ENCODE assay signal across 14 cellular contexts in the genomic region with DNA sequence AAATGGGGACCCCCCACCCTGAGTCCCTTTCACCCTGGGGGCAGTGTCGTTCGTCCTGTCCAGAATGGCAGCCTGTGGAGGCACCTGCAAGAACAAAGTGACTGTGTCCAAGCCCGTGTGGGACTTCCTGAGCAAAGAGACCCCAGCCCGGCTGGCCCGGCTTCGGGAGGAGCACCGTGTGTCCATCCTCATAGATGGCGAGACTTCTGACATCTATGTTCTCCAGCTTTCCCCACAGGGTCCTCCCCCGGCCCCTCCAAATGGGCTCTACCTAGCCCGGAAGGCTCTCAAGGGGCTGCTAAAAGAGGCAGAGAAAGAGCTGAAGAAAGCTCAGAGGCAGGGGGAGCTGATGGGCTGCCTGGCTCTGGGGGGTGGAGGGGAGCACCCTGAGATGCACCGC. TPM values are rescaled to one million over a fixed set of nuclear protein-coding genes. Genes with fewer than 3 reads are reported as not detected.
A peak's percentile ranks its signal among the peaks of the same experiment; 100 is the strongest.
DNase-seq lines count a peak whose midpoint lies in the region; ATAC-seq and TF ChIP-seq lines count a peak whose summit lies in the region.
"Had no signal": no experiment of that assay in that cellular context is flagged by ENCODE, and none has a peak within 500 bp of the region (broad histone marks: within the 10 kb centered on the region; RNA-seq: fewer than 3 reads in every experiment).

No MANE protein-coding gene starts in this region.

- TF ChIP-seq POLR2A in gastroesophageal sphincter (IDR thresholded peaks at IDR 0.05): no peak

- CTCF ChIA-PET in CD4-positive, alpha-beta T cell (lab: Charles Lee): interaction anchor here (2.0 to 3.9 kb wide), 2 partner anchors 13 to 23 kb away, joined by 6 to 15 read pairs; no protein-coding TSS in a partner anchor

- DNase-seq in CD4-positive, alpha-beta T cell: no peak
- peak; percentile 19 for DNase-seq in H7
- DNase-seq in progenitor cell of endocrine pancreas (ENCODE audit: low spot score, unreplicated experiment): no peak
- no peak for DNase-seq in stimulated activated CD4-positive, alpha-beta T cell treated with anti-CD3 and anti-CD28 coated beads, Interleukin-15, amount 100 ng/mL, for 24 hours
- DNase-seq: GF-D8, NCI-H1092 treated with DMSO at 0.1 percent for 48 hours, NCI-H1694, NCI-H69, PC-9 had no signal

- ATAC-seq in CD4-positive, alpha-beta T cell (ENCODE audit: poor library complexity): no peak
- no peak for ATAC-seq in gastroesophageal sphincter
- no peak for ATAC-seq in HG03442 (IDR thresholded peaks at IDR 0.05; ENCODE audit: unreplicated experiment)
- ATAC-seq in HG02678 (IDR thresholded peaks at IDR 0.05; ENCODE audit: unreplicated experiment): no peak

- H3K4me3 ChIP-seq in H7 (ENCODE audit: insufficient read depth, low read depth, low read length) (no peak overlapping the region), gastroesophageal sphincter (no peak overlapping the region)
- H3K4me3 ChIP-seq: PC-9 had no signal

- intact Hi-C loops in CD4-positive, alpha-beta T cell (cut with DNase I, micrococcal nuclease): no loop called here

- POLR2A ChIA-PET in CD4-positive, alpha-beta T cell (lab: Charles Lee): no interaction called here

- no peak overlapping the region for H3K27ac Mint-ChIP-seq in CD4-positive, alpha-beta T cell
- no peak overlapping the region for H3K27ac Mint-ChIP-seq in progenitor cell of endocrine pancreas
- H3K27ac Mint-ChIP-seq: B cell had no signal

- no peak overlapping the region for H3K27ac ChIP-seq in CD4-positive, alpha-beta T cell (ENCODE audit: low read depth, low read length)
- H3K27ac ChIP-seq in gastroesophageal sphincter: peak overlapping the region in 3 of 4 donors; percentile 96 to 99 (median 99)
- H3K27ac ChIP-seq: KMS-11, PC-9 had no signal

- peaks cover 8% of the 10 kb centered on the region for H3K27me3 Mint-ChIP-seq in CD4-positive, alpha-beta T cell
- peaks cover 23% of the 10 kb centered on the region for H3K27me3 Mint-ChIP-seq in progenitor cell of endocrine pancreas

- peak overlapping the region; percentile 76 for H3K4me3 Mint-ChIP-seq in CD4-positive, alpha-beta T cell
- H3K4me3 Mint-ChIP-seq in progenitor cell of endocrine pancreas (ENCODE audit: low read depth): peak overlapping the region; percentile 31
- H3K4me3 Mint-ChIP-seq: B cell had no signal

- peaks cover 41% of the 10 kb centered on the region for H3K4me1 Mint-ChIP-seq in CD4-positive, alpha-beta T cell (ENCODE audit: low read depth)
- peaks cover 19% of the 10 kb centered on the region for H3K4me1 Mint-ChIP-seq in progenitor cell of endocrine pancreas (ENCODE audit: low read depth)

- H3K4me1 ChIP-seq in gastroesophageal sphincter: peaks cover 0 to 86% (median 21%) of the 10 kb centered on the region in 3 donors

- no peak for TF ChIP-seq CTCF in CD4-positive, alpha-beta T cell (IDR thresholded peaks at IDR 0.05)
- no peak for TF ChIP-seq CTCF in gastroesophageal sphincter (IDR thresholded peaks at IDR 0.05)
- TF ChIP-seq CTCF in progenitor cell of endocrine pancreas (IDR thresholded peaks at IDR 0.05; ENCODE audit: unreplicated experiment): no peak

- no peaks in the 10 kb centered on the region for H3K9me3 Mint-ChIP-seq in CD4-positive, alpha-beta T cell
- no peaks in the 10 kb centered on the region for H3K9me3 Mint-ChIP-seq in progenitor cell of endocrine pancreas (ENCODE audit: low read depth)

- peaks cover 23% of the 10 kb centered on the region for H3K36me3 Mint-ChIP-seq in CD4-positive, alpha-beta T cell (ENCODE audit: low read depth)
- peaks cover 19% of the 10 kb centered on the region for H3K36me3 Mint-ChIP-seq in progenitor cell of endocrine pancreas (ENCODE audit: insufficient read depth)

- H3K36me3 ChIP-seq in H7 (replicated peaks; ENCODE audit: control insufficient read depth, insufficient read depth, low read length) (no peaks in the 10 kb centered on the region; the same call in 1 of the 2 replicates), gastroesophageal sphincter (peaks cover 0 to 34% of the 10 kb centered on the region in 2 donors)

- WGBS in gastroesophageal sphincter (ENCODE audit: low coverage in 1 of 2), 2 donors: 70% methylated on average over 2 of the region's 11 CpGs; no CpG with 5 or more reads in 1 of the 2 donors

- H3K27me3 ChIP-seq in CD4-positive, alpha-beta T cell (ENCODE audit: control insufficient read depth, insufficient read depth, low read length): peaks cover 1% of the 10 kb centered on the region
- H3K27me3 ChIP-seq in H7 (ENCODE audit: control insufficient read depth, insufficient read depth, low read length): peaks cover 20% of the 10 kb centered on the region
- peaks cover 9% of the 10 kb centered on the region for H3K27me3 ChIP-seq in gastroesophageal sphincter

- no peak for TF ChIP-seq EP300 in gastroesophageal sphincter (IDR thresholded peaks at IDR 0.05)

- no peaks in the 10 kb centered on the region for H3K9me3 ChIP-seq in CD4-positive, alpha-beta T cell (ENCODE audit: control insufficient read depth, low read length)
- no peaks in the 10 kb centered on the region for H3K9me3 ChIP-seq in gastroesophageal sphincter

RNA-seq across cellular contexts. Expression of gene DTX3, which starts 2.2 kb away (rescaled TPM):
- total RNA-seq in CD4-positive, alpha-beta T cell: 10 to 100 TPM; 28.6 to 29.4 TPM
- total RNA-seq in H7 (2014; rRNA removed; shearing (Covaris generic)): 42.9 and 52.9 TPM in 2 replicates
- 10 to 100 TPM; 34.6 to 70.2 (median 53.2) TPM for total RNA-seq in gastroesophageal sphincter
- 79.9 and 83.0 TPM in 2 replicates for total RNA-seq in progenitor cell of endocrine pancreas

RNA-seq across cellular contexts. Expression of gene ARHGEF25, which starts 4.4 kb away (rescaled TPM):
- under 1 TPM; 0.25 to 0.27 TPM for total RNA-seq in CD4-positive, alpha-beta T cell
- total RNA-seq in H7 (2014; rRNA removed; shearing (Covaris generic)): 8.7 and 19.8 TPM in 2 replicates
- total RNA-seq in gastroesophageal sphincter (100 to 1,000 TPM; 116 to 140 (median 128) TPM), progenitor cell of endocrine pancreas (17.0 and 18.4 TPM in 2 replicates)
- total RNA-seq: B cell had no signal

RNA-seq across cellular contexts. Expression of gene PIP4K2C, which starts 15.8 kb away (rescaled TPM):
- total RNA-seq in CD4-positive, alpha-beta T cell: 10 to 100 TPM; 15.1 to 17.3 TPM
- 26.0 and 26.3 TPM in 2 replicates for total RNA-seq in H7 (2014; rRNA removed; shearing (Covaris generic))
- 10 to 100 TPM; 21.7 to 38.7 (median 33.1) TPM for total RNA-seq in gastroesophageal sphincter
- total RNA-seq in progenitor cell of endocrine pancreas: 38.4 and 39.0 TPM in 2 replicates

RNA-seq across cellular contexts. Expression of gene B4GALNT1, which starts 26.2 kb away (rescaled TPM):
- total RNA-seq in CD4-positive, alpha-beta T cell: not detected
- total RNA-seq in H7 (2014; rRNA removed; shearing (Covaris generic)): 0.59 and 0.70 TPM in 2 replicates
- total RNA-seq in gastroesophageal sphincter (10 to 100 TPM in 1 of 4 donors, 1 to 10 TPM in 3; 2.3 to 10.1 (median 5.0) TPM), progenitor cell of endocrine pancreas (0.73 and 1.1 TPM in 2 replicates)

RNA-seq across cellular contexts. Expression of gene KIF5A, which starts 57.0 kb away (rescaled TPM):
- under 1 TPM; 0.39 to 0.47 TPM for total RNA-seq in CD4-positive, alpha-beta T cell
- 1.0 and 1.3 TPM in 2 replicates for total RNA-seq in H7 (2014; rRNA removed; shearing (Covaris generic))
- 1 to 10 TPM in 3 of 4 donors, under 1 TPM in 1; 0.89 to 4.7 (median 1.6) TPM for total RNA-seq in gastroesophageal sphincter
- total RNA-seq in progenitor cell of endocrine pancreas: 2.5 and 2.8 TPM in 2 replicates
